ENCODE assay signal across 9 cellular contexts in the genomic region with DNA sequence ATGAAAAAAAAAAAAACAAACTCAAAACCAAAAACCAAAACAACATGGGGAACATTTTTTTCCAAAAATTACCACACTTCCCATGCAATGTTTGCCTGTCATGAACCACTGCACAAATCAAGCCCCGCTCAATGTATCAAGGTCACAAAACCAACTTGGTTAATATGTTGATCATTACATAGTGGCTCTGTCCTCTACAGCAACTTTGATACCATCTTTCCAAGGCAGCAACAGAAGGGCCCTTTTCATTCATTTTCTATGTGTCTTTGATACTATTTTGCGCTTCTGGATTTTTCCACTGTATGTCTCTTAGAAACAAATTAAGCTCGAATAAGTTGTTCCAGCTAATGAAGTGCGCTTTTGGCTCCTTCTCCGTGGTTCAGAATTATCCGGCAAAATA. TPM values are rescaled to one million over a fixed set of nuclear protein-coding genes. Genes with fewer than 3 reads are reported as not detected.
A peak's percentile ranks its signal among the peaks of the same experiment; 100 is the strongest.
DNase-seq lines count a peak whose midpoint lies in the region; TF ChIP-seq lines count a peak whose summit lies in the region.
"Had no signal": no experiment of that assay in that cellular context is flagged by ENCODE, and none has a peak within 500 bp of the region (broad histone marks: within the 10 kb centered on the region; RNA-seq: fewer than 3 reads in every experiment).

No MANE protein-coding gene starts in this region.

- peaks cover 6% of the 10 kb centered on the region for H3K4me1 Mint-ChIP-seq in endodermal cell
- H3K4me1 Mint-ChIP-seq in neural progenitor cell, result peaks cover 12% of the 10 kb centered on the region

- H3K79me2 ChIP-seq in OCI-LY7 (ENCODE audit: insufficient read depth, low read depth, low read length) (peaks cover 14% of the 10 kb centered on the region; the same call in 1 of the 2 replicates), neural progenitor cell (ENCODE audit: low read depth) (no peaks in the 10 kb centered on the region)

- H3F3A ChIP-seq in neural progenitor cell (ENCODE audit: low read depth), result peaks cover 9% of the 10 kb centered on the region

- WGBS in endodermal cell (ENCODE audit: insufficient coverage in 1 of 2, insufficient read length in 1 of 2), 2 experiments, result 90 to 94% methylated on average over 5 to 6 of the region's 6 CpGs

- no peak overlapping the region for H3K27ac Mint-ChIP-seq in endodermal cell
- H3K27ac Mint-ChIP-seq in neural progenitor cell, result no peak overlapping the region

- H3K27me3 ChIP-seq in BLaER1 treated with 17β-estradiol and CSF1 and Interleukin-3, amounts not matched to agents 10 nM and 100 nM, result no peaks in the 10 kb centered on the region
- H3K27me3 ChIP-seq in endodermal cell (ENCODE audit: control insufficient read depth, insufficient read depth, low read length, poor library complexity, severe bottlenecking), result peaks cover 9% of the 10 kb centered on the region
- H3K27me3 ChIP-seq in neural progenitor cell, result peaks cover 14% of the 10 kb centered on the region

- peak overlapping the region in 8 of 10 experiments; percentile 79 to 99 (median 93); a peak in 12 of 20 replicates for H3K4me3 ChIP-seq in BLaER1 treated with 17β-estradiol and CSF1 and Interleukin-3, amounts not matched to agents 10 nM and 100 nM
- H3K4me3 ChIP-seq in OCI-LY7 (ENCODE audit: low read depth, low read length, poor library complexity, severe bottlenecking), result peak overlapping the region; percentile 91
- H3K4me3 ChIP-seq in endodermal cell (ENCODE audit: low read length), result no peak overlapping the region
- H3K4me3 ChIP-seq in neural progenitor cell, result no peak overlapping the region

- no peaks in the 10 kb centered on the region for H3K9me3 Mint-ChIP-seq in endodermal cell
- no peaks in the 10 kb centered on the region for H3K9me3 Mint-ChIP-seq in neural progenitor cell

- H3K4me3 Mint-ChIP-seq in endodermal cell (peak overlapping the region; percentile 69), neural progenitor cell (peak overlapping the region; percentile 85)

- H3K9ac ChIP-seq in BLaER1 treated with 17β-estradiol and CSF1 and Interleukin-3, amounts not matched to agents 10 nM and 100 nM, result peak overlapping the region in 7 of 11 experiments; percentile 92 to 99 (median 97); a peak in 11 of 22 replicates
- H3K9ac ChIP-seq in endodermal cell (ENCODE audit: extremely low read depth, low read length, poor library complexity, severe bottlenecking) (no peak overlapping the region), neural progenitor cell (no peak overlapping the region)

- BruUV-seq in OCI-LY7 (replicated peaks; lab: Mats Ljungman, UMichigan), result TSS peak; percentile 82

- no peaks in the 10 kb centered on the region for H4K20me1 ChIP-seq in BLaER1 treated with 17β-estradiol and CSF1 and Interleukin-3, amounts not matched to agents 10 nM and 100 nM
- H4K20me1 ChIP-seq in OCI-LY7 (ENCODE audit: insufficient read depth, low read length) (no peaks in the 10 kb centered on the region), neural progenitor cell (ENCODE audit: low read depth) (no peaks in the 10 kb centered on the region)

- peak overlapping the region; percentile 81 to 100 (median 98) for H3K4me2 ChIP-seq in BLaER1 treated with 17β-estradiol and CSF1 and Interleukin-3, amounts not matched to agents 10 nM and 100 nM
- H3K4me2 ChIP-seq in OCI-LY7 (ENCODE audit: low read length) (peak overlapping the region; percentile 93), neural progenitor cell (no peak overlapping the region)

- TF ChIP-seq CTCF in OCI-LY7 (conservative IDR thresholded peaks at IDR 0.05; ENCODE audit: low read length) (no peak), endodermal cell (conservative IDR thresholded peaks at IDR 0.05) (no peak), neural progenitor cell (IDR thresholded peaks at IDR 0.05) (no peak)

- no peak for DNase-seq in OCI-LY7 (ENCODE audit: low spot score)
- DNase-seq in endodermal cell, result no peak
- no peak for DNase-seq in neural progenitor cell (ENCODE audit: low spot score)
- no peak for DNase-seq in CD1c-positive myeloid dendritic cell (ENCODE audit: extremely low spot score)
- no peak for DNase-seq in OCI-M2 (lab: John Stamatoyannopoulos, UW; ENCODE audit: unreplicated experiment)
- no peak for DNase-seq in stimulated activated CD4-positive, alpha-beta T cell treated with anti-CD3 and anti-CD28 coated beads, Interleukin-1b, Interleukin-23, amount 100 ng/mL, for 48 hours
- no peak for DNase-seq in NCI-H1694 treated with DMSO at 0.1 percent for 48 hours (lab: John Stamatoyannopoulos, UW)
- DNase-seq: SHP77 treated with DMSO at 0.1 percent for 48 hours had no signal

- H3K4me1 ChIP-seq in BLaER1 treated with 17β-estradiol and CSF1 and Interleukin-3, amounts not matched to agents 10 nM and 100 nM, result peaks cover 24 to 33% (median 30%) of the 10 kb centered on the region in 10 experiments
- H3K4me1 ChIP-seq in OCI-LY7 (ENCODE audit: insufficient read depth, low read length, poor library complexity, severe bottlenecking) (peaks cover 20% of the 10 kb centered on the region), endodermal cell (ENCODE audit: control insufficient read depth, insufficient read depth, low read length) (no peaks in the 10 kb centered on the region), neural progenitor cell (peaks cover 3% of the 10 kb centered on the region)

- peaks cover 7 to 13% (median 10%) of the 10 kb centered on the region in 11 experiments; a peak in 16 of 22 replicates for H3K9me3 ChIP-seq in BLaER1 treated with 17β-estradiol and CSF1 and Interleukin-3, amounts not matched to agents 10 nM and 100 nM (replicated peaks in 1 of 11)
- H3K9me3 ChIP-seq in OCI-LY7 (ENCODE audit: low read length) (peaks cover 5% of the 10 kb centered on the region; the same call in 1 of the 2 replicates), endodermal cell (ENCODE audit: control insufficient read depth, low read length) (no peaks in the 10 kb centered on the region), neural progenitor cell (ENCODE audit: low read depth) (no peaks in the 10 kb centered on the region)

- H3K36me3 Mint-ChIP-seq in endodermal cell (ENCODE audit: low read depth) (no peaks in the 10 kb centered on the region), neural progenitor cell (no peaks in the 10 kb centered on the region)

- intact Hi-C loops in OCI-LY7 (cut with micrococcal nuclease; ENCODE audit: unreplicated experiment), result no loop called here

- no peaks in the 10 kb centered on the region for H3K9me2 ChIP-seq in OCI-LY7 (ENCODE audit: insufficient read depth, low read length)

- H3K36me3 ChIP-seq in BLaER1 treated with 17β-estradiol and CSF1 and Interleukin-3, amounts not matched to agents 10 nM and 100 nM, result peaks cover 0 to 12% (median 9%) of the 10 kb centered on the region in 11 experiments; a peak in 13 of 22 replicates
- no peaks in the 10 kb centered on the region; the same call in 1 of the 2 replicates for H3K36me3 ChIP-seq in OCI-LY7 (ENCODE audit: insufficient read depth, low read length)
- H3K36me3 ChIP-seq in endodermal cell (ENCODE audit: control insufficient read depth, insufficient read depth, low read length), result no peaks in the 10 kb centered on the region
- H3K36me3 ChIP-seq in neural progenitor cell, result no peaks in the 10 kb centered on the region

- CTCF ChIA-PET in OCI-LY7 (lab: Charles Lee; ENCODE audit: unreplicated experiment), result no interaction called here

- peaks cover 20% of the 10 kb centered on the region for H3K27me3 Mint-ChIP-seq in endodermal cell (ENCODE audit: insufficient read depth)
- peaks cover 2% of the 10 kb centered on the region for H3K27me3 Mint-ChIP-seq in neural progenitor cell (ENCODE audit: insufficient read depth, low read depth)

- H2AFZ ChIP-seq in OCI-LY7 (ENCODE audit: low read length) (peak overlapping the region; percentile 70; the same call in 1 of the 2 replicates), neural progenitor cell (replicated peaks) (no peak overlapping the region)

- peak overlapping the region in 3 of 11 experiments; percentile 95 to 97 (median 96); a peak in 3 of 22 replicates for H3K27ac ChIP-seq in BLaER1 treated with 17β-estradiol and CSF1 and Interleukin-3, amounts not matched to agents 10 nM and 100 nM
- no peak overlapping the region for H3K27ac ChIP-seq in OCI-LY7 (ENCODE audit: low read depth, low read length, poor library complexity, severe bottlenecking)
- no peak overlapping the region for H3K27ac ChIP-seq in endodermal cell (ENCODE audit: low read depth, low read length)
- H3K27ac ChIP-seq in neural progenitor cell, result no peak overlapping the region

- POLR2A ChIA-PET in OCI-LY7 (lab: Charles Lee), result interaction anchor here (1.4 kb wide), 1 partner anchor 11 kb away, joined by 3 read pairs; no protein-coding TSS in a partner anchor

RNA-seq across cellular contexts. Expression of a gene that starts 1.5 kb away (rescaled TPM):
- total RNA-seq in OCI-LY7 (2014; rRNA removed; shearing (Covaris generic)), result 5.8 and 6.4 TPM in 2 replicates
- total RNA-seq in OCI-LY7 (2022), result 16.9 and 21.7 TPM in 2 replicates
- 1 to 10 TPM; 5.4 to 5.5 TPM for total RNA-seq in endodermal cell
- 8.3 TPM for polyA plus RNA-seq in endodermal cell (2013, experiment 1 of 2)
- polyA plus RNA-seq in endodermal cell (2013, experiment 2 of 2), result 6.9 TPM
- total RNA-seq in neural progenitor cell (ENCODE audit: low replicate concordance), result 5.2 and 6.8 TPM in 2 replicates

RNA-seq across cellular contexts. Expression of a gene that starts 24.6 kb away (rescaled TPM):
- 0.19 and 0.51 TPM in 2 replicates for total RNA-seq in OCI-LY7 (2014; rRNA removed; shearing (Covaris generic))
- total RNA-seq in OCI-LY7 (2022), result 1.6 and 2.1 TPM in 2 replicates
- total RNA-seq in endodermal cell, result 10 to 100 TPM; 13.1 to 13.2 TPM
- 7.1 TPM for polyA plus RNA-seq in endodermal cell (2013, experiment 1 of 2)
- polyA plus RNA-seq in endodermal cell (2013, experiment 2 of 2), result 6.8 TPM
- 2.8 and 8.9 TPM in 2 replicates for total RNA-seq in neural progenitor cell (ENCODE audit: low replicate concordance)

RNA-seq across cellular contexts. Expression of a gene that starts 50.6 kb away (rescaled TPM):
- total RNA-seq in OCI-LY7 (2014; rRNA removed; shearing (Covaris generic)), result not detected in 2 replicates
- total RNA-seq in OCI-LY7 (2022), result not detected in 2 replicates
- total RNA-seq in endodermal cell, result 1 to 10 TPM; 5.3 to 9.6 TPM
- 9.3 TPM for polyA plus RNA-seq in endodermal cell (2013, experiment 1 of 2)
- 8.2 TPM for polyA plus RNA-seq in endodermal cell (2013, experiment 2 of 2)
- total RNA-seq in neural progenitor cell (ENCODE audit: low replicate concordance), result 3.5 and 9.0 TPM in 2 replicates

Comparison
In these comparisons a context has a peak if more than half of its experiments do, and no peak if none do; other contexts are left out.
1. H3K4me3 ChIP-seq: peak in BLaER1 treated with 17β-estradiol and CSF1 and Interleukin-3, amounts not matched to agents 10 nM and 100 nM (8 of 10) and OCI-LY7 (single experiment); none in endodermal cell (single experiment) and neural progenitor cell (single experiment).
2. H3K9ac ChIP-seq: peak in BLaER1 treated with 17β-estradiol and CSF1 and Interleukin-3, amounts not matched to agents 10 nM and 100 nM (7 of 11); none in endodermal cell (single experiment) and neural progenitor cell (single experiment).